22 cellular contexts compared by ENCODE assay signal in the genomic region with DNA sequence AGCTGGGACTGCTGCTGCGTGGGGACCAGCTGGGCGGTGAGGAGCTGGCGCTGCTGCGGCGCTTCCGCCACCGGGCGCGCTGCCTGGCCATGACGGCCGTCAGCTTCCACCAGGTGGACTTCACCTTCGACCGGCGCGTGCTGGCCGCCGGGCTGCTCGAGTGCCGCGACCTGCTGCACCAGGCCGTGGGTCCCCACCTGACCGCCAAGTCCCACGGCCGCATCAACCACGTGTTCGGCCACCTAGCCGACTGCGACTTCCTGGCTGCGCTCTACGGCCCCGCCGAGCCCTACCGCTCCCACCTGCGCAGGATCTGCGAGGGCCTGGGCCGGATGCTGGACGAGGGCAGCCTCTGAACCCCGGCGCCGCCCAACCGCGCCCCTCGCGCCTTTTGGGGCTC. TPM values are rescaled to one million over a fixed set of nuclear protein-coding genes. Genes with fewer than 3 reads are reported as not detected.
DNase-seq lines count a peak whose midpoint lies in the region; ATAC-seq, FAIRE-seq and TF ChIP-seq lines count a peak whose summit lies in the region.
"Had no signal": no experiment of that assay in that cellular context is flagged by ENCODE, and none has a peak within 500 bp of the region (broad histone marks: within the 10 kb centered on the region; RNA-seq: fewer than 3 reads in every experiment).

No MANE protein-coding gene starts in this region.

- H3K27ac Mint-ChIP-seq in natural killer cell (no peak overlapping the region), osteocyte (ENCODE audit: unreplicated experiment) (no peak overlapping the region)
- H3K27ac Mint-ChIP-seq: CD4-positive, alpha-beta T cell; HFFc6; IgD-negative memory B cell had no signal

- ATAC-seq in Right ventricle myocardium inferior = no peak
- no peak for ATAC-seq in K562
- ATAC-seq in natural killer cell = peak; percentile 34 to 70 (median 44)
- no peak for ATAC-seq in GM18502 (IDR thresholded peaks at IDR 0.05; ENCODE audit: poor library complexity, unreplicated experiment)
- ATAC-seq: A549, HCT116 had no signal

- no peaks in the 10 kb centered on the region for H3K79me2 ChIP-seq in K562 (ENCODE audit: control insufficient read depth, insufficient read depth, low read length)

- H3K4me2 ChIP-seq in K562 (ENCODE audit: insufficient read depth, low read length) = no peak overlapping the region
- H3K4me2 ChIP-seq: A549 had no signal

- BruUV-seq in K562 (replicated peaks; lab: Mats Ljungman, UMichigan) = no TSS peak

- H3K27me3 Mint-ChIP-seq in natural killer cell (ENCODE audit: low read depth in 2 of 2) = no peaks in the 10 kb centered on the region
- no peaks in the 10 kb centered on the region for H3K27me3 Mint-ChIP-seq in osteocyte (ENCODE audit: unreplicated experiment)
- H3K27me3 Mint-ChIP-seq: CD4-positive, alpha-beta T cell; IgD-negative memory B cell had no signal

- H3K4me1 Mint-ChIP-seq in natural killer cell = peaks cover 4 to 12% of the 10 kb centered on the region in 2 donors
- peaks cover 10% of the 10 kb centered on the region for H3K4me1 Mint-ChIP-seq in osteocyte (ENCODE audit: unreplicated experiment)

- TF ChIP-seq POLR2A in K562 (conservative IDR thresholded peaks at IDR 0.05) = no peak

- TF ChIP-seq RAD21 in K562 (CRISPR knock-in tag; conservative IDR thresholded peaks at IDR 0.05 in 1 of 2, IDR thresholded peaks at IDR 0.05 in 1 of 2) = no peak

- CTCF ChIA-PET in K562 (lab: Yijun Ruan, JAX; ENCODE audit: low intra/inter-chr PET ratio) = no interaction called here

- TF ChIP-seq EP300 in K562 (IDR thresholded peaks at IDR 0.05; ENCODE audit: low read length) = no peak

- 93% methylated on average over 36 of the region's 44 CpGs for WGBS in K562 (ENCODE audit: insufficient coverage, low coverage, missing lambda C conversion rate)

- H3K4me1 ChIP-seq in right atrium auricular region (peaks cover 0 to 27% of the 10 kb centered on the region in 2 donors), K562 (replicated peaks in 1 of 2; ENCODE audit: control insufficient read depth in 2 of 2, insufficient read depth in 2 of 2, low read length in 2 of 2) (peaks cover 11 to 26% of the 10 kb centered on the region in 2 experiments; a peak in 3 of 5 replicates)
- H3K4me1 ChIP-seq: Caco-2 had no signal

- H3K9me3 ChIP-seq in right atrium auricular region (no peaks in the 10 kb centered on the region), K562 (replicated peaks; ENCODE audit: control insufficient read depth, insufficient read depth, low read depth, low read length) (no peaks in the 10 kb centered on the region)
- H3K9me3 ChIP-seq: A549, Caco-2 had no signal

- in situ Hi-C loops in K562 (cut with MboI) = no loop called here

- no peak for TF ChIP-seq CTCF in right atrium auricular region (IDR thresholded peaks at IDR 0.05)
- TF ChIP-seq CTCF in K562 (IDR thresholded peaks at IDR 0.05 in 2 of 3, conservative IDR thresholded peaks at IDR 0.05 in 1 of 3; ENCODE audit: insufficient read depth in 2 of 3, low read depth in 1 of 3, low read length in 3 of 3) = no peak
- no peak for TF ChIP-seq CTCF in natural killer cell (IDR thresholded peaks at IDR 0.05)
- TF ChIP-seq CTCF in osteocyte (IDR thresholded peaks at IDR 0.05) = no peak

- intact Hi-C loops in Right ventricle myocardium inferior (cut with DNase I) (no loop called here), K562 (cut with micrococcal nuclease) (no loop called here), natural killer cell (cut with micrococcal nuclease) (no loop called here)

- DNase-seq in Right ventricle myocardium inferior (ENCODE audit: missing footprints) (peak; percentile 47), right atrium auricular region (ENCODE audit: low spot score) (no peak), K562 (ENCODE audit: extremely low read depth in 1 of 4, low spot score in 3 of 4) (peak in 1 of 4 experiments; percentile 7), natural killer cell (no peak), SW 1271 (lab: John Stamatoyannopoulos, UW) (no peak), osteocyte (ENCODE audit: extremely low spot score, unreplicated experiment) (no peak)
- DNase-seq: AML-193; Caco-2; CD4-positive, alpha-beta T cell; DMS153; DMS79; GDM1; GOT3; H7; HFFc6 had no signal

- H2AFZ ChIP-seq in K562 (ENCODE audit: low read depth, low read length) = no peak overlapping the region

- FAIRE-seq in K562 (lab: Jason Lieb, UNC) = no peak
- FAIRE-seq: A549, HTR-8/SVneo had no signal

- H4K20me1 ChIP-seq in K562 (replicated peaks; ENCODE audit: control insufficient read depth, insufficient read depth, low read length) = no peaks in the 10 kb centered on the region

- peak overlapping the region in 1 of 2 experiments; percentile 11; a peak in 1 of 4 replicates for H3K9ac ChIP-seq in K562 (ENCODE audit: insufficient read depth in 1 of 2, low read depth in 2 of 2, low read length in 2 of 2)

- H3K27me3 ChIP-seq in right atrium auricular region (no peaks in the 10 kb centered on the region), K562 (ENCODE audit: control insufficient read depth in 2 of 2, insufficient read depth in 2 of 2, low read length in 2 of 2) (no peaks in the 10 kb centered on the region)

- H3K9me1 ChIP-seq in K562 (ENCODE audit: control insufficient read depth, insufficient read depth, low read length) = peaks cover 3% of the 10 kb centered on the region

- H3K4me3 ChIP-seq in right atrium auricular region = no peak overlapping the region
- no peak overlapping the region for H3K4me3 ChIP-seq in K562
- H3K4me3 ChIP-seq: A549 had no signal

- POLR2A ChIA-PET in K562 (lab: Yijun Ruan, JAX) = interaction anchor here (0.6 to 0.7 kb wide), 2 partner anchors 19 to 67 kb away, joined by 3 to 5 read pairs; no protein-coding TSS in a partner anchor

- H3K9me3 Mint-ChIP-seq in natural killer cell = no peaks in the 10 kb centered on the region
- no peaks in the 10 kb centered on the region for H3K9me3 Mint-ChIP-seq in osteocyte (ENCODE audit: unreplicated experiment)
- H3K9me3 Mint-ChIP-seq: CD4-positive, alpha-beta T cell; HFFc6; IgD-negative memory B cell had no signal

- H3K4me3 Mint-ChIP-seq in natural killer cell (no peak overlapping the region), osteocyte (ENCODE audit: unreplicated experiment) (no peak overlapping the region)
- H3K4me3 Mint-ChIP-seq: CD4-positive, alpha-beta T cell; HFFc6 had no signal

- no peaks in the 10 kb centered on the region for H3K36me3 Mint-ChIP-seq in natural killer cell
- H3K36me3 Mint-ChIP-seq in osteocyte (ENCODE audit: unreplicated experiment) = peaks cover 4% of the 10 kb centered on the region
- H3K36me3 Mint-ChIP-seq: IgD-negative memory B cell had no signal

- H3K27ac ChIP-seq in right atrium auricular region = no peak overlapping the region
- no peak overlapping the region for H3K27ac ChIP-seq in K562 (ENCODE audit: extremely low read depth, low read depth, low read length)
- H3K27ac ChIP-seq: 22Rv1, A549, C4-2B had no signal

- H3K36me3 ChIP-seq in right atrium auricular region (peaks cover 8% of the 10 kb centered on the region), K562 (ENCODE audit: control insufficient read depth, insufficient read depth, low read length) (peaks cover 38% of the 10 kb centered on the region; the same call in 2 of the 3 replicates)

TF ChIP-seq in K562, 482 proteins besides CTCF, POLR2A, EP300 and RAD21 (continues in another document):
- TF ChIP-seq RBM22 (IDR thresholded peaks at IDR 0.05; ENCODE audit: low read depth, low read length, poor library complexity, severe bottlenecking) = peak; percentile 60

RNA-seq across cellular contexts. Expression of gene TNFAIP8L1, which starts 12.8 kb away (rescaled TPM):
- total RNA-seq in Right ventricle myocardium inferior (4.4 TPM), right atrium auricular region (1 to 10 TPM; 2.6 to 4.2 TPM), K562 (2014; rRNA removed) (4.0 and 4.4 TPM in 2 replicates), K562 (2014; rRNA removed; fragmentation: Illumina TruSeq; extraction: Trizol) (4.3 and 4.6 TPM in 2 replicates), K562 (2015; rRNA removed; fragmentation: Illumina TruSeq; extraction: Trizol) (4.9 and 5.4 TPM in 2 replicates), K562 (2021) (6.5 and 9.3 TPM in 2 replicates), natural killer cell (10 to 100 TPM in 2 of 3 donors, 1 to 10 TPM in 1; 8.5 to 13.5 (median 13.3) TPM), osteocyte (5.8 and 5.9 TPM in 2 replicates)
- 10.7 and 24.6 TPM in 2 replicates for total RNA-seq in K562 (2011; cell fraction: chromatin; rRNA removed; ENCODE audit: low replicate concordance)
- total RNA-seq in K562 (2011; cell fraction: nucleolus; rRNA removed) = 13.8 and 17.5 TPM in 2 replicates
- 10.7 and 12.8 TPM in 2 replicates for total RNA-seq in K562 (2011; cell fraction: nucleoplasm; rRNA removed)
- polyA plus RNA-seq in K562 (2011; rRNA removed) (5.7 and 8.0 TPM in 2 replicates), K562 (2014; fragmentation: Illumina TruSeq; extraction: Trizol) (6.6 and 7.3 TPM in 2 replicates), K562 (2014; fragmentation: Nextera tagmentation; extraction: Ambion mirVana) (1 to 10 TPM in 1 of 2 experiments, under 1 TPM in 1; 0.69 to 1.0 TPM), K562 (2014; rRNA removed) (6.8 and 7.3 TPM in 2 replicates)
- polyA plus RNA-seq in K562 (2011; cell fraction: cytosol; rRNA removed) = 8.2 and 15.6 TPM in 2 replicates
- polyA plus RNA-seq in K562 (2011; cell fraction: nucleus; rRNA removed) = 3.0 and 4.8 TPM in 2 replicates
- 7.6 and 10.7 TPM in 2 replicates for polyA plus RNA-seq in K562 (2012)
- 4.5 and 8.6 TPM in 2 replicates for polyA minus RNA-seq in K562 (2011; rRNA and poly(A)+ RNA removed)
- polyA minus RNA-seq in K562 (2011; cell fraction: cytosol; rRNA and poly(A)+ RNA removed) = 4.7 and 6.4 TPM in 2 replicates
- 3.0 and 4.6 TPM in 2 replicates for polyA minus RNA-seq in K562 (2011; cell fraction: nucleus; rRNA and poly(A)+ RNA removed)

RNA-seq across cellular contexts. Expression of gene MYDGF, which starts 18.1 kb away (rescaled TPM):
- total RNA-seq in Right ventricle myocardium inferior = 29.8 TPM
- total RNA-seq in right atrium auricular region = 10 to 100 TPM; 26.3 to 36.6 TPM
- 55.1 and 137 TPM in 2 replicates for total RNA-seq in K562 (2011; cell fraction: chromatin; rRNA removed; ENCODE audit: low replicate concordance)
- total RNA-seq in K562 (2011; cell fraction: nucleolus; rRNA removed) = 204 and 212 TPM in 2 replicates
- total RNA-seq in K562 (2011; cell fraction: nucleoplasm; rRNA removed) = 127 and 144 TPM in 2 replicates
- total RNA-seq in K562 (2014; rRNA removed) = 131 and 143 TPM in 2 replicates
- total RNA-seq in K562 (2014; rRNA removed; fragmentation: Illumina TruSeq; extraction: Trizol) = 52.2 and 67.5 TPM in 2 replicates
- 81.6 and 83.0 TPM in 2 replicates for total RNA-seq in K562 (2015; rRNA removed; fragmentation: Illumina TruSeq; extraction: Trizol)
- total RNA-seq in K562 (2021) = 91.5 and 96.7 TPM in 2 replicates
- polyA plus RNA-seq in K562 (2011; rRNA removed) = 82.1 and 86.0 TPM in 2 replicates
- 118 and 186 TPM in 2 replicates for polyA plus RNA-seq in K562 (2011; cell fraction: cytosol; rRNA removed)
- 46.8 and 51.5 TPM in 2 replicates for polyA plus RNA-seq in K562 (2011; cell fraction: nucleus; rRNA removed)
- polyA plus RNA-seq in K562 (2012) = 164 and 292 TPM in 2 replicates
- polyA plus RNA-seq in K562 (2014; fragmentation: Illumina TruSeq; extraction: Trizol) = 60.5 and 66.6 TPM in 2 replicates
- polyA plus RNA-seq in K562 (2014; fragmentation: Nextera tagmentation; extraction: Ambion mirVana) = 10 to 100 TPM in 1 of 2 experiments, 1 to 10 TPM in 1; 4.2 to 12.6 TPM
- polyA plus RNA-seq in K562 (2014; rRNA removed) = 141 and 166 TPM in 2 replicates
- polyA minus RNA-seq in K562 (2011; rRNA and poly(A)+ RNA removed) = 17.9 and 26.4 TPM in 2 replicates
- polyA minus RNA-seq in K562 (2011; cell fraction: cytosol; rRNA and poly(A)+ RNA removed) = 32.6 and 58.7 TPM in 2 replicates
- 14.4 and 24.1 TPM in 2 replicates for polyA minus RNA-seq in K562 (2011; cell fraction: nucleus; rRNA and poly(A)+ RNA removed)
- 10 to 100 TPM; 36.9 to 41.8 (median 37.2) TPM for total RNA-seq in natural killer cell
- 95.4 and 103 TPM in 2 replicates for total RNA-seq in osteocyte

Comparison
In these comparisons a context has a peak if more than half of its experiments do, and no peak if none do; other contexts are left out.
1. ATAC-seq: peak in natural killer cell (3 of 3); none in Right ventricle myocardium inferior (single experiment), K562 (single experiment) and GM18502 (single experiment).